ENCODE assay signal across 8 cellular contexts in the genomic region with DNA sequence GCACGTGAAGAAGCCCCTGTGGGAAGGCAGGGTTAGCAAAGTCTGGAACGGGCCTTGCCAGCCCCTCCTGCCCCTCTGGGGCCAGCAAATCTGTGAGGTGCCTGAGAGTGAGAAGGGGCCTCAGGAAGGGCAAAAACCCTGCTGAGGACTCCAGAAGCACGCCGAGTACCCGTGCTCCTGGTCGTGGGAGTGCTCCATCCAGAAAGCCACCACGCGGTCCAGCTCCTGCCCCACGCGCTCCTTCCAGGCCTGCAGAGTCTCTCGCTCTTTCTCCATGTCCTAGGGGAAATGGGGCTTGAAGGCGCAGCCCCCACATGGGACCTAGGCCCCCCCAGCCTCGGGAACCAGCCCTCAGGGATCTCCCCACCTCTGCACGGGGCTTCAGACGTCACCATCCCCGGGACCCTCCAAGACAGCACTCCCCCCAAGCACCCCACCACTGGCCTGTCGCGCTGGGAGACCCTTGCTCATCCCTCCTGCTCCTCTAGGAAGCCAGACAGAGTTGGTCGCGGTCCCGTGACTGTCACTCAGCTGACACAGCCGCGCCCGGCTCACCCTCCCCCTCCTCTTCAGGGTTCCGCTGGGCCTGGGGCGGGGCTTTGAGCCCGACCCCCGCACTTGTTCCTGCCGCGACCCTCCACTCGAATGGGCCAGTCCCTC. TPM values are rescaled to one million over a fixed set of nuclear protein-coding genes. Genes with fewer than 3 reads are reported as not detected.
DNase-seq lines count a peak whose midpoint lies in the region; ATAC-seq and TF ChIP-seq lines count a peak whose summit lies in the region.

TSS of gene RENBP (minus strand) at position 504 of the 660 bp plus-strand sequence. CDS start at position 471, 33 bp downstream.

- intact Hi-C loops in spleen (cut with DNase I; ENCODE audit: low total_unique reads) (no loop called here), vagina (cut with DNase I) (no loop called here)

- TF ChIP-seq RAD21 in SK-N-SH (IDR thresholded peaks at IDR 0.05; ENCODE audit: low read length), result no peak

- TF ChIP-seq POLR2A in spleen (IDR thresholded peaks at IDR 0.05) (no peak), vagina (IDR thresholded peaks at IDR 0.05) (no peak)

- TF ChIP-seq EP300 in SK-N-SH (IDR thresholded peaks at IDR 0.05; ENCODE audit: borderline replicate concordance in 1 of 2, low read depth in 1 of 2, low read length in 1 of 2), result no peak

- H3K79me2 ChIP-seq in SK-N-SH (ENCODE audit: insufficient read depth), result no peaks in the 10 kb centered on the region

- H3K9me3 ChIP-seq in SK-N-SH, result no peaks in the 10 kb centered on the region
- H3K9me3 ChIP-seq in spleen, result no peaks in the 10 kb centered on the region
- no peaks in the 10 kb centered on the region for H3K9me3 ChIP-seq in vagina

- POLR2A ChIA-PET in SK-N-SH (lab: Yijun Ruan, JAX), result interaction anchor here (1.2 kb wide), 1 partner anchor 17 kb away, joined by 9 read pairs; no protein-coding TSS in a partner anchor

- H3K27me3 ChIP-seq in SK-N-SH (ENCODE audit: insufficient read depth) (no peaks in the 10 kb centered on the region), spleen (replicated peaks in 1 of 7) (no peaks in the 10 kb centered on the region), vagina (no peaks in the 10 kb centered on the region), foreskin keratinocyte (no peaks in the 10 kb centered on the region)

- TF ChIP-seq CTCF in SK-N-SH (IDR thresholded peaks at IDR 0.05), result no peak
- TF ChIP-seq CTCF in spleen (IDR thresholded peaks at IDR 0.05 in 8 of 11, conservative IDR thresholded peaks at IDR 0.05 in 3 of 11), result no peak
- no peak for TF ChIP-seq CTCF in vagina (IDR thresholded peaks at IDR 0.05)
- no peak for TF ChIP-seq CTCF in foreskin keratinocyte (conservative IDR thresholded peaks at IDR 0.05)

- DNase-seq in SK-N-SH, result peak; percentile 70
- peak; percentile 38 for DNase-seq in activated naive CD4-positive, alpha-beta T cell treated with Interleukin-2 at 50 U/mL for 16 hours
- peak in 30 of 51 donors; percentile 4 to 73 (median 32) for DNase-seq in hypothalamus (lab: John Stamatoyannopoulos, UW)
- peak; percentile 92 for DNase-seq in spleen
- DNase-seq in vagina (ENCODE audit: extremely low spot score in 2 of 2), result no peak
- no peak for DNase-seq in foreskin keratinocyte

- H3K36me3 ChIP-seq in SK-N-SH (replicated peaks in 1 of 2; ENCODE audit: control insufficient read depth in 1 of 2, insufficient read depth in 2 of 2, low read length in 1 of 2), result peaks cover 0 to 19% of the 10 kb centered on the region in 2 experiments
- H3K36me3 ChIP-seq in spleen, result peaks cover 0 to 39% (median under 1%) of the 10 kb centered on the region in 6 donors
- H3K36me3 ChIP-seq in vagina, result no peaks in the 10 kb centered on the region

- H3K9me2 ChIP-seq in SK-N-SH, result no peaks in the 10 kb centered on the region

- H3K4me1 ChIP-seq in SK-N-SH (ENCODE audit: control insufficient read depth in 1 of 2, insufficient read depth in 2 of 2, low read depth in 1 of 2, low read length in 1 of 2) (peaks cover 0 to 2% of the 10 kb centered on the region in 2 experiments; a peak in 1 of 4 replicates), spleen (peaks cover 4 to 82% (median 53%) of the 10 kb centered on the region in 6 donors), vagina (no peaks in the 10 kb centered on the region), foreskin keratinocyte (no peaks in the 10 kb centered on the region)

- peaks cover 17% of the 10 kb centered on the region for H3F3A ChIP-seq in SK-N-SH (replicated peaks; ENCODE audit: insufficient read depth)

- H4K20me1 ChIP-seq in SK-N-SH (ENCODE audit: insufficient read depth), result 0 out of 2 replicates have a peak, but pooled peaks cover 9% of the 10 kb centered on the region

- H3K9ac ChIP-seq in SK-N-SH, result no peak within 1 kb of the TSS

- no peak within 1 kb of the TSS for H2AFZ ChIP-seq in SK-N-SH (ENCODE audit: low read depth)

- H3K27ac ChIP-seq in SK-N-SH (ENCODE audit: low read depth in 2 of 2, low read length in 1 of 2) (no peak within 1 kb of the TSS), spleen (peak within 1 kb of the TSS; percentile 14 to 89 (median 78)), vagina (no peak within 1 kb of the TSS), foreskin keratinocyte (no peak within 1 kb of the TSS)

- H3K4me3 ChIP-seq in SK-N-SH (ENCODE audit: low read depth in 2 of 2, low read length in 1 of 2) (peak within 1 kb of the TSS in 1 of 2 experiments; percentile 21; a peak in 1 of 4 replicates), spleen (peak within 1 kb of the TSS; percentile 20 to 74 (median 48)), vagina (peak within 1 kb of the TSS in 1 of 2 donors; percentile 32)

- ATAC-seq in SK-N-SH treated with all-trans-retinoic acid at 6 μM for 48 hours (no peak), foreskin keratinocyte (no peak), GM21447 (IDR thresholded peaks at IDR 0.05; ENCODE audit: unreplicated experiment) (no peak)

- 8% methylated on average over 2 of the region's 31 CpGs for WGBS in SK-N-SH (ENCODE audit: low lambda C conversion rate)
- WGBS in spleen, 5 donors, result 2 to 37% (median 16%) methylated on average over 7 to 31 of the region's 31 CpGs

- CTCF ChIA-PET in SK-N-SH (lab: Yijun Ruan, JAX), result interaction anchor here (1.1 to 11.8 kb wide), 5 partner anchors 8 to 180 kb away, joined by 3 to 271 read pairs (median 134); partner anchors contain the start of genes ARHGAP4, HCFC1, NAA10 and PLXNB3

- no peak within 1 kb of the TSS for H3K4me2 ChIP-seq in SK-N-SH

TF ChIP-seq in SK-N-SH, 30 proteins besides CTCF, POLR2A, EP300 and RAD21:
- TF ChIP-seq, protein P1, sequence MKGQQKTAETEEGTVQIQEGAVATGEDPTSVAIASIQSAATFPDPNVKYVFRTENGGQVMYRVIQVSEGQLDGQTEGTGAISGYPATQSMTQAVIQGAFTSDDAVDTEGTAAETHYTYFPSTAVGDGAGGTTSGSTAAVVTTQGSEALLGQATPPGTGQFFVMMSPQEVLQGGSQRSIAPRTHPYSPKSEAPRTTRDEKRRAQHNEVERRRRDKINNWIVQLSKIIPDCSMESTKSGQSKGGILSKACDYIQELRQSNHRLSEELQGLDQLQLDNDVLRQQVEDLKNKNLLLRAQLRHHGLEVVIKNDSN (IDR thresholded peaks at IDR 0.05; ENCODE audit: borderline replicate concordance, low read depth), result no peak
- no peak for TF ChIP-seq RFX5 (IDR thresholded peaks at IDR 0.05; ENCODE audit: low read length)
- no peak for TF ChIP-seq POLR2AphosphoS5 (IDR thresholded peaks at IDR 0.05; ENCODE audit: low read depth, low read length)

TF ChIP-seq in SK-N-SH treated with all-trans-retinoic acid at 6 μM for 48 hours, 23 proteins besides CTCF, POLR2A, EP300 and RAD21 (continues in another document):
- TF ChIP-seq GLIS3 (CRISPR knock-in tag; IDR thresholded peaks at IDR 0.05) (no peak), ESRRG (CRISPR knock-in tag; IDR thresholded peaks at IDR 0.05) (no peak), ZFP3 (CRISPR knock-in tag; IDR thresholded peaks at IDR 0.05) (no peak), ZNF70 (CRISPR knock-in tag; IDR thresholded peaks at IDR 0.05) (no peak), ISL1 (CRISPR knock-in tag; IDR thresholded peaks at IDR 0.05) (no peak), TSHZ2 (CRISPR knock-in tag; IDR thresholded peaks at IDR 0.05) (no peak), BACH2 (CRISPR knock-in tag; IDR thresholded peaks at IDR 0.05; ENCODE audit: borderline replicate concordance) (no peak), ZNF565 (CRISPR knock-in tag; conservative IDR thresholded peaks at IDR 0.05; ENCODE audit: low read depth) (no peak), ZFP30 (CRISPR knock-in tag; IDR thresholded peaks at IDR 0.05) (no peak)
- TF ChIP-seq, protein P2, sequence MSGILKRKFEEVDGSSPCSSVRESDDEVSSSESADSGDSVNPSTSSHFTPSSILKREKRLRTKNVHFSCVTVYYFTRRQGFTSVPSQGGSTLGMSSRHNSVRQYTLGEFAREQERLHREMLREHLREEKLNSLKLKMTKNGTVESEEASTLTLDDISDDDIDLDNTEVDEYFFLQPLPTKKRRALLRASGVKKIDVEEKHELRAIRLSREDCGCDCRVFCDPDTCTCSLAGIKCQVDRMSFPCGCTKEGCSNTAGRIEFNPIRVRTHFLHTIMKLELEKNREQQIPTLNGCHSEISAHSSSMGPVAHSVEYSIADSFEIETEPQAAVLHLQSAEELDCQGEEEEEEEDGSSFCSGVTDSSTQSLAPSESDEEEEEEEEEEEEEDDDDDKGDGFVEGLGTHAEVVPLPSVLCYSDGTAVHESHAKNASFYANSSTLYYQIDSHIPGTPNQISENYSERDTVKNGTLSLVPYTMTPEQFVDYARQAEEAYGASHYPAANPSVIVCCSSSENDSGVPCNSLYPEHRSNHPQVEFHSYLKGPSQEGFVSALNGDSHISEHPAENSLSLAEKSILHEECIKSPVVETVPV (CRISPR knock-in tag; IDR thresholded peaks at IDR 0.05), result no peak

RNA-seq across cellular contexts. Expression of gene RENBP, which starts in this region (rescaled TPM):
- polyA plus RNA-seq in SK-N-SH (2012; rRNA removed) (0.90 and 1.0 TPM in 2 replicates), spleen (10 to 100 TPM; 44.3 to 91.3 (median 47.9) TPM), foreskin keratinocyte (0.19 and 0.36 TPM in 2 replicates)
- polyA plus RNA-seq in SK-N-SH (2012; cell fraction: cytosol; rRNA removed), result 0.45 and 0.56 TPM in 2 replicates
- polyA plus RNA-seq in SK-N-SH (2012; cell fraction: nucleus; rRNA removed), result 3.0 and 3.2 TPM in 2 replicates
- total RNA-seq in spleen (100 to 1,000 TPM in 1 of 7 donors, 10 to 100 TPM in 6; 42.0 to 105 (median 63.6) TPM), vagina (4.2 TPM), foreskin keratinocyte (0.14 and 0.20 TPM in 2 replicates)

Comparison
In these comparisons a context has a peak if more than half of its experiments do, and no peak if none do; other contexts are left out.
1. RNA of gene RENBP (polyA plus RNA-seq): 44.3 to 91.3 TPM in spleen; 0.45 to 3.2 TPM in SK-N-SH and 0.19 to 0.36 TPM in foreskin keratinocyte; every median in the first group is over 10 times any median in the second.
2. DNase-seq: peak in SK-N-SH (single experiment), activated naive CD4-positive, alpha-beta T cell treated with Interleukin-2 at 50 U/mL for 16 hours (single experiment), hypothalamus (30 of 51) and spleen (single experiment); none in vagina (0 of 2) and foreskin keratinocyte (0 of 2).
3. H3K27ac ChIP-seq: peak in spleen (8 of 8); none in SK-N-SH (0 of 2), vagina (single experiment) and foreskin keratinocyte (single experiment).